In genomic region chr3:135503429-135504083, GRCh38 we compare ENCODE assay signal across 1 cellular context.
TF ChIP-seq lines count a peak whose summit lies in the region.

No MANE protein-coding gene starts in this region.

TF ChIP-seq in WTC11, 78 proteins besides CTCF, POLR2A, EP300 and RAD21 (continued from another document):
- TF ChIP-seq PREB (CRISPR knock-in tag; IDR thresholded peaks at IDR 0.05; ENCODE audit: borderline replicate concordance) (no peak), ZNF512 (CRISPR knock-in tag; IDR thresholded peaks at IDR 0.05; ENCODE audit: borderline replicate concordance) (no peak), ZSCAN18 (CRISPR knock-in tag; IDR thresholded peaks at IDR 0.05) (no peak), ZNF263 (CRISPR knock-in tag; IDR thresholded peaks at IDR 0.05; ENCODE audit: low read depth) (no peak), TCF7 (CRISPR knock-in tag; IDR thresholded peaks at IDR 0.05; ENCODE audit: low read depth) (no peak), NR2C2 (CRISPR knock-in tag; IDR thresholded peaks at IDR 0.05) (no peak), CREM (CRISPR knock-in tag; IDR thresholded peaks at IDR 0.05) (no peak)
